21 cellular contexts compared by ENCODE assay signal in the genomic region with DNA sequence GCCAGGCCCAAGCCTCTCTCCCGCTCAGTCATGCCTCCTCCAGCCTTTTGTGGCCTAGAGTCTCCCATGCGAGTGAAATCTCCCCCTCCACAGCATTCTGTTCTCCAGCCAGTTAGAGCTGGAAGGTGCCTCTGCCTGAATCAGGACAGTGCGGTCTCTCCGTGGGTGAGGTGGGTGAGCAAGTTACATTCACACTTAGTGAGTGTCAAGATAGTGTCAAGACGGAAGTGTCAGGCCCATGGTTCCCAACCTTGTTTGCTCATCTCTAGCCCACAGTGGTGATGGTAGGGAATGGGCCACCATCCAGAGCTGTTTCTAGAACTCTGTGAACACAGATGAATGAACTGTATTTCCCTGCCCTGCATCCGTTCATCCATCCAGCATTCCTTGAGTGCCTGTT.
"Had no signal": no experiment of that assay in that cellular context is flagged by ENCODE, and none has a peak within 500 bp of the region (broad histone marks: within the 10 kb centered on the region; RNA-seq: fewer than 3 reads in every experiment).

No MANE protein-coding gene starts in this region.

- H3K27ac Mint-ChIP-seq: activated CD4-positive, alpha-beta T cell treated with anti-CD3 and anti-CD28 coated beads, Interleukin-2, amount 10 ng/mL, durations not matched to agents 7 days and 5 days; activated naive CD8-positive, alpha-beta T cell treated with anti-CD3 and anti-CD28 coated beads for 36 hours; activated T-helper 1 cell treated with anti-CD3 and anti-CD28 coated beads, Interleukin-12 subunit alpha, Interleukin-12 subunit beta, Interleukin-2, Interleukin-4 antibody, amounts not matched to agents 30 ng/mL and 10 ng/mL and 1 ng/mL, durations not matched to agents 14 hours and 24 hours and 36 hours; mesothelial cell of epicardium; T-cell had no signal

- H3K4me3 ChIP-seq: left ventricle myocardium inferior, thyroid gland had no signal

- H3K4me3 Mint-ChIP-seq: activated CD4-positive, alpha-beta T cell treated with anti-CD3 and anti-CD28 coated beads, Interleukin-2, amount 10 ng/mL, durations not matched to agents 7 days and 5 days; activated naive CD8-positive, alpha-beta T cell treated with anti-CD3 and anti-CD28 coated beads for 36 hours; activated T-helper 1 cell treated with anti-CD3 and anti-CD28 coated beads, Interleukin-12 subunit alpha, Interleukin-12 subunit beta, Interleukin-2, Interleukin-4 antibody, amounts not matched to agents 30 ng/mL and 10 ng/mL and 1 ng/mL, durations not matched to agents 14 hours and 24 hours and 36 hours; mesothelial cell of epicardium; neural crest cell; T-cell had no signal

- H3K27ac ChIP-seq: left ventricle myocardium inferior, thyroid gland, WERI-Rb-1 had no signal

- H3K9me3 Mint-ChIP-seq: activated CD4-positive, alpha-beta T cell treated with anti-CD3 and anti-CD28 coated beads, Interleukin-2, amount 10 ng/mL, durations not matched to agents 7 days and 5 days; activated naive CD8-positive, alpha-beta T cell treated with anti-CD3 and anti-CD28 coated beads for 36 hours; activated T-helper 1 cell treated with anti-CD3 and anti-CD28 coated beads, Interleukin-12 subunit alpha, Interleukin-12 subunit beta, Interleukin-2, Interleukin-4 antibody, amounts not matched to agents 30 ng/mL and 10 ng/mL and 1 ng/mL, durations not matched to agents 14 hours and 24 hours and 36 hours; mesothelial cell of epicardium; neural crest cell; T-cell had no signal

- H3K27me3 ChIP-seq: thyroid gland had no signal

- DNase-seq: activated CD4-positive, alpha-beta T cell treated with anti-CD3 and anti-CD28 coated beads, Interleukin-2, amount 10 ng/mL, durations not matched to agents 7 days and 5 days; activated CD4-positive, CD25-positive, alpha-beta regulatory T cell treated with anti-CD3 and anti-CD28 coated beads, Interleukin-2, amount 50 U/mL, for 72 hours; activated naive CD8-positive, alpha-beta T cell treated with anti-CD3 and anti-CD28 coated beads for 36 hours; central memory CD4-positive, alpha-beta T cell; effector memory CD4-positive, alpha-beta T cell; foreskin melanocyte; glutamatergic neuron; hippocampal formation; left ventricle myocardium inferior; posterior cingulate gyrus; retina; stimulated activated CD4-positive, alpha-beta T cell treated with anti-CD3 and anti-CD28 coated beads, Interleukin-4, amount 100 ng/mL, for 1 hour; stimulated activated naive CD4-positive, alpha-beta T cell treated with Interleukin-2 at 50 U/mL for 16 hours; substantia nigra; thyroid gland; WERI-Rb-1 had no signal

- H3K4me1 ChIP-seq: thyroid gland had no signal

- H3K27me3 Mint-ChIP-seq: activated CD4-positive, alpha-beta T cell treated with anti-CD3 and anti-CD28 coated beads, Interleukin-2, amount 10 ng/mL, durations not matched to agents 7 days and 5 days; activated naive CD8-positive, alpha-beta T cell treated with anti-CD3 and anti-CD28 coated beads for 36 hours; T-cell had no signal

- H3K9me3 ChIP-seq: left ventricle myocardium inferior, thyroid gland had no signal

- H3K4me1 Mint-ChIP-seq: activated CD4-positive, alpha-beta T cell treated with anti-CD3 and anti-CD28 coated beads, Interleukin-2, amount 10 ng/mL, durations not matched to agents 7 days and 5 days; mesothelial cell of epicardium; neural crest cell had no signal

- ATAC-seq: esophagus mucosa, T-cell had no signal
